8 cellular contexts compared by ENCODE assay signal in genomic region chr18:3248670-3249359, GRCh38. TPM values are rescaled to one million over a fixed set of nuclear protein-coding genes. Genes with fewer than 3 reads are reported as not detected.
DNase-seq lines count a peak whose midpoint lies in the region; ATAC-seq, FAIRE-seq and TF ChIP-seq lines count a peak whose summit lies in the region.

No MANE protein-coding gene starts in this region.

- BruUV-seq in GM12878 (replicated peaks; lab: Mats Ljungman, UMichigan) (TSS peak; percentile 73), HepG2 (replicated peaks; lab: Mats Ljungman, UMichigan) (no TSS peak)

- H3K9me3 ChIP-seq in GM12878 (replicated peaks; ENCODE audit: control insufficient read depth, insufficient read depth, low read length), result no peaks in the 10 kb centered on the region
- H3K9me3 ChIP-seq in HepG2 (ENCODE audit: low read length), result no peaks in the 10 kb centered on the region

- POLR2A ChIA-PET in GM12878 (lab: Charles Lee), result interaction anchor here (0.6 to 5.7 kb wide), 12 partner anchors 7 to 357 kb away, joined by 3 to 36 read pairs (median 6); partner anchors contain the start of gene MYL12B
- POLR2A ChIA-PET in HepG2 (lab: Yijun Ruan, JAX), result interaction anchor here (1.1 to 5.4 kb wide), 8 partner anchors 8 to 336 kb away, joined by 3 to 54 read pairs (median 9); no protein-coding TSS in a partner anchor

- H3K27ac ChIP-seq in GM12878 (ENCODE audit: control insufficient read depth, insufficient read depth) (peak overlapping the region; percentile 95), HepG2 (ENCODE audit: extremely low read length, insufficient read depth, low read length) (peak overlapping the region; percentile 93)

- intact Hi-C loops in GM12878 (cut with micrococcal nuclease; ENCODE audit: unreplicated experiment), result loop anchor here (5.0 to 10.0 kb wide), 4 partner anchors 267 to 677 kb away; partner anchors contain the start of genes METTL4 and NDC80
- intact Hi-C loops in HepG2 (cut with micrococcal nuclease; ENCODE audit: unreplicated experiment), result loop anchor here (5.0 kb wide), 1 partner anchor 47 kb away; no protein-coding TSS in a partner anchor

- 1% methylated on average over 9 of the region's 9 CpGs for WGBS in GM12878 (ENCODE audit: insufficient coverage, insufficient replicate concordance, low lambda C conversion rate, missing lambda C conversion rate)
- WGBS in HepG2 (ENCODE audit: low lambda C conversion rate), result 12% methylated on average over 9 of the region's 9 CpGs

- H3K79me2 ChIP-seq in GM12878 (ENCODE audit: control insufficient read depth, insufficient read depth, low read length) (peaks cover 89% of the 10 kb centered on the region), HepG2 (ENCODE audit: insufficient read depth, low read length) (peaks cover 75% of the 10 kb centered on the region)

- H3K36me3 ChIP-seq in GM12878 (ENCODE audit: control insufficient read depth in 2 of 2, insufficient read depth in 2 of 2, low read length in 1 of 2), result peaks cover 0 to 6% of the 10 kb centered on the region in 2 experiments; a peak in 2 of 4 replicates
- peaks cover 0 to 7% of the 10 kb centered on the region in 2 experiments; a peak in 2 of 5 replicates for H3K36me3 ChIP-seq in HepG2 (replicated peaks in 1 of 2; ENCODE audit: control insufficient read depth in 1 of 2, insufficient read depth in 2 of 2, low read length in 2 of 2)

- H3K4me2 ChIP-seq in GM12878 (ENCODE audit: control insufficient read depth, insufficient read depth) (peak overlapping the region; percentile 89), HepG2 (ENCODE audit: low read depth, low read length) (peak overlapping the region; percentile 63)

- no peaks in the 10 kb centered on the region for H3K27me3 Mint-ChIP-seq in activated T-cell treated with anti-CD3 and anti-CD28 coated beads, Interleukin-2, amount 50 U/mL, for 24 hours
- H3K27me3 Mint-ChIP-seq in type B pancreatic cell, result no peaks in the 10 kb centered on the region

- RAD21 ChIA-PET in GM12878 (lab: Charles Lee; ENCODE audit: unreplicated experiment), result interaction anchor here (0.7 to 6.5 kb wide), 11 partner anchors 7 to 276 kb away, joined by 3 to 118 read pairs (median 7); no protein-coding TSS in a partner anchor

- peaks cover 69% of the 10 kb centered on the region for H3K36me3 Mint-ChIP-seq in activated T-cell treated with anti-CD3 and anti-CD28 coated beads, Interleukin-2, amount 50 U/mL, for 24 hours (ENCODE audit: low read depth)
- peaks cover 14% of the 10 kb centered on the region for H3K36me3 Mint-ChIP-seq in type B pancreatic cell

- no peak for TF ChIP-seq CTCF in GM12878 (IDR thresholded peaks at IDR 0.05 in 2 of 3, conservative IDR thresholded peaks at IDR 0.05 in 1 of 3; ENCODE audit: control insufficient read depth in 2 of 3, extremely low read depth in 1 of 3, insufficient read depth in 1 of 3, low read depth in 3 of 3, low read length in 3 of 3)
- no peak for TF ChIP-seq CTCF in HepG2 (CRISPR knock-in tag; IDR thresholded peaks at IDR 0.05)
- TF ChIP-seq CTCF in type B pancreatic cell (conservative IDR thresholded peaks at IDR 0.05), result no peak

- H3K4me3 ChIP-seq in GM12878, result peak overlapping the region; percentile 91
- peak overlapping the region; percentile 92 to 94 (median 93) for H3K4me3 ChIP-seq in HepG2 (replicated peaks in 1 of 3; ENCODE audit: insufficient read depth in 1 of 3, low read depth in 2 of 3, low read length in 3 of 3)

- peak overlapping the region; percentile 97 for H3K27ac Mint-ChIP-seq in activated T-cell treated with anti-CD3 and anti-CD28 coated beads, Interleukin-2, amount 50 U/mL, for 24 hours
- H3K27ac Mint-ChIP-seq in type B pancreatic cell, result peak overlapping the region; percentile 99

- 0 out of 2 replicates have a peak, but pooled peaks cover 4% of the 10 kb centered on the region for H4K20me1 ChIP-seq in GM12878 (ENCODE audit: control insufficient read depth, insufficient read depth)
- H4K20me1 ChIP-seq in HepG2 (ENCODE audit: insufficient read depth, low read length), result peaks cover 13% of the 10 kb centered on the region; the same call in 1 of the 2 replicates

- peak overlapping the region; percentile 95 for H3K4me3 Mint-ChIP-seq in activated T-cell treated with anti-CD3 and anti-CD28 coated beads, Interleukin-2, amount 50 U/mL, for 24 hours
- peak overlapping the region; percentile 91 for H3K4me3 Mint-ChIP-seq in type B pancreatic cell

- in situ Hi-C loops in GM12878 (cut with MboI), result loop anchor here (5.0 kb wide), 2 partner anchors 252 to 312 kb away; no protein-coding TSS in a partner anchor
- in situ Hi-C loops in HepG2 (cut with HindIII; ENCODE audit: extremely low pct_ligation_motif_present, low pct_unique_long_range_greater_than_20kb), result loop anchor here (5.0 kb wide), 2 partner anchors 97 to 317 kb away; no protein-coding TSS in a partner anchor

- H3K27me3 ChIP-seq in GM12878 (replicated peaks in 1 of 2; ENCODE audit: control insufficient read depth in 2 of 2, insufficient read depth in 2 of 2, low read length in 1 of 2) (no peaks in the 10 kb centered on the region), HepG2 (ENCODE audit: control insufficient read depth in 1 of 2, insufficient read depth in 2 of 2, low read length in 2 of 2) (no peaks in the 10 kb centered on the region; a peak in 2 of 5 replicates)

- H3K9me3 Mint-ChIP-seq in activated T-cell treated with anti-CD3 and anti-CD28 coated beads, Interleukin-2, amount 50 U/mL, for 24 hours, result no peaks in the 10 kb centered on the region
- no peaks in the 10 kb centered on the region for H3K9me3 Mint-ChIP-seq in type B pancreatic cell

- peak overlapping the region; percentile 97 for H3K9ac ChIP-seq in GM12878 (ENCODE audit: control insufficient read depth, insufficient read depth, low read length)
- peak overlapping the region; percentile 94 for H3K9ac ChIP-seq in HepG2 (ENCODE audit: insufficient read depth, low read depth, low read length)

- H2AFZ ChIP-seq in GM12878 (ENCODE audit: control insufficient read depth, low read depth, low read length) (no peak overlapping the region), HepG2 (ENCODE audit: low read length) (no peak overlapping the region)

- TF ChIP-seq POLR2A in GM12878 (IDR thresholded peaks at IDR 0.05; ENCODE audit: low read depth, low read length) (no peak), HepG2 (IDR thresholded peaks at IDR 0.05; ENCODE audit: insufficient read depth in 1 of 2, low read depth in 2 of 2, low read length in 2 of 2) (peak in 1 of 2 experiments; percentile 50; a peak in 1 of 4 replicates)

- FAIRE-seq in GM12878 (lab: Jason Lieb, UNC), result peak; percentile 56
- FAIRE-seq in HepG2 (lab: Jason Lieb, UNC), result peak; percentile 47

- CTCF ChIA-PET in GM12878 (lab: Yijun Ruan, JAX) (interaction anchor here (0.9 to 7.1 kb wide), 10 partner anchors 11 to 290 kb away, joined by 3 to 99 read pairs (median 6); no protein-coding TSS in a partner anchor), HepG2 (lab: Yijun Ruan, JAX; ENCODE audit: low intra/inter-chr PET ratio, low total read pairs) (no interaction called here)

- SMC1A ChIA-PET in GM12878 (lab: Charles Lee; ENCODE audit: uncharacterized antibody, unreplicated experiment), result interaction anchor here (0.9 to 12.1 kb wide), 11 partner anchors 7 to 479 kb away, joined by 3 to 105 read pairs (median 11); no protein-coding TSS in a partner anchor

- H3K4me1 ChIP-seq in GM12878 (ENCODE audit: control insufficient read depth, insufficient read depth, low read length), result peaks cover 9% of the 10 kb centered on the region; the same call in 1 of the 2 replicates
- H3K4me1 ChIP-seq in HepG2 (ENCODE audit: insufficient read depth, low read length), result peaks cover 60% of the 10 kb centered on the region

- ATAC-seq in GM12878, result peak; percentile 13
- no peak for ATAC-seq in HepG2
- no peak for ATAC-seq in GM19467 (IDR thresholded peaks at IDR 0.05; ENCODE audit: unreplicated experiment)

- H3K4me1 Mint-ChIP-seq in activated T-cell treated with anti-CD3 and anti-CD28 coated beads, Interleukin-2, amount 50 U/mL, for 24 hours (ENCODE audit: low read depth), result peaks cover 60% of the 10 kb centered on the region
- H3K4me1 Mint-ChIP-seq in type B pancreatic cell (ENCODE audit: unreplicated experiment), result peaks cover 29% of the 10 kb centered on the region

- no peak for TF ChIP-seq RAD21 in GM12878 (IDR thresholded peaks at IDR 0.05; ENCODE audit: insufficient read depth, low read depth, low read length)
- no peak for TF ChIP-seq RAD21 in HepG2 (CRISPR knock-in tag; IDR thresholded peaks at IDR 0.05)

- no peak for DNase-seq in activated T-cell treated with anti-CD3 and anti-CD28 coated beads, Interleukin-2, amount 50 U/mL, for 24 hours
- no peak for DNase-seq in activated T-cell treated with anti-CD3 and anti-CD28 coated beads, Interleukin-2, amount 50 U/mL, for 1 hour
- peak; percentile 66 for DNase-seq in NCI-H69 (lab: John Stamatoyannopoulos, UW)
- DNase-seq in GM12878 (ENCODE audit: low read depth, low spot score), result no peak
- DNase-seq in HepG2 (ENCODE audit: low spot score), result peak; percentile 61
- no peak for DNase-seq in type B pancreatic cell (ENCODE audit: extremely low spot score, unreplicated experiment)
- no peak for DNase-seq in ecto neural progenitor cell (ENCODE audit: low spot score)

- TF ChIP-seq EP300 in GM12878 (IDR thresholded peaks at IDR 0.05; ENCODE audit: borderline replicate concordance in 1 of 2, control insufficient read depth in 1 of 2, low read depth in 2 of 2, low read length in 2 of 2) (no peak), HepG2 (IDR thresholded peaks at IDR 0.05; ENCODE audit: low read depth in 2 of 2, low read length in 2 of 2) (no peak), HepG2 (CRISPR knock-in tag; IDR thresholded peaks at IDR 0.05; ENCODE audit: borderline replicate concordance) (no peak)

RNA-seq across cellular contexts. Expression of gene MYL12A, which starts 1.2 kb away (rescaled TPM):
- total RNA-seq in GM12878 (2013; cell fraction: nucleolus; rRNA removed), result 165 and 169 TPM in 2 replicates
- total RNA-seq in GM12878 (2014; rRNA removed), result 861 and 946 TPM in 2 replicates
- total RNA-seq in GM12878 (2014; rRNA removed; fragmentation: Illumina TruSeq; extraction: Trizol), result 987 and 1,035 TPM in 2 replicates
- 488 and 498 TPM in 2 replicates for total RNA-seq in GM12878 (2021)
- 341 TPM for polyA plus RNA-seq in GM12878 (2011; ENCODE audit: low read depth)
- 567 and 783 TPM in 2 replicates for polyA plus RNA-seq in GM12878 (2011; rRNA removed)
- 236 and 267 TPM in 2 replicates for polyA plus RNA-seq in GM12878 (2011; cell fraction: cytosol; rRNA removed)
- 194 and 245 TPM in 2 replicates for polyA plus RNA-seq in GM12878 (2011; cell fraction: nucleus; rRNA removed)
- polyA plus RNA-seq in GM12878 (2012), result 406 and 429 TPM in 2 replicates
- 851 and 1,149 TPM in 2 replicates for polyA plus RNA-seq in GM12878 (2014; fragmentation: Illumina TruSeq; extraction: Trizol)
- 1,000 to 10,000 TPM; 1,462 to 1,663 TPM for polyA plus RNA-seq in GM12878 (2014; fragmentation: Nextera tagmentation; extraction: Ambion mirVana)
- 687 and 704 TPM in 2 replicates for polyA plus RNA-seq in GM12878 (2014; rRNA removed)
- 1,000 to 10,000 TPM; 1,100 to 1,139 TPM for polyA plus RNA-seq in GM12878 (2016; fragmentation: Nextera tagmentation; extraction: Ambion mirVana)
- 263 and 337 TPM in 2 replicates for polyA minus RNA-seq in GM12878 (2011; rRNA and poly(A)+ RNA removed)
- 92.0 and 93.1 TPM in 2 replicates for polyA minus RNA-seq in GM12878 (2011; cell fraction: cytosol; rRNA and poly(A)+ RNA removed)
- 127 and 180 TPM in 2 replicates for polyA minus RNA-seq in GM12878 (2011; cell fraction: nucleus; rRNA and poly(A)+ RNA removed)
- total RNA-seq in HepG2 (2016; rRNA removed; fragmentation: Illumina TruSeq; extraction: Trizol), result 277 and 357 TPM in 2 replicates
- total RNA-seq in HepG2 (2016; cell fraction: cytosol; rRNA removed; fragmentation: Illumina TruSeq; extraction: Trizol; ENCODE audit: low read depth), result 95.1 and 97.4 TPM in 2 replicates
- 277 and 377 TPM in 2 replicates for total RNA-seq in HepG2 (2016; cell fraction: insoluble cytoplasmic fraction; rRNA removed; fragmentation: Illumina TruSeq; extraction: Trizol)
- total RNA-seq in HepG2 (2016; cell fraction: membrane; rRNA removed; fragmentation: Illumina TruSeq; extraction: Trizol), result 78.5 and 96.6 TPM in 2 replicates
- 143 and 145 TPM in 2 replicates for total RNA-seq in HepG2 (2016; cell fraction: nucleus; rRNA removed; fragmentation: Illumina TruSeq; extraction: Trizol)
- polyA plus RNA-seq in HepG2 (2011; rRNA removed), result 243 and 261 TPM in 2 replicates
- 156 and 261 TPM in 2 replicates for polyA plus RNA-seq in HepG2 (2011; cell fraction: cytosol; rRNA removed)
- 65.4 and 82.9 TPM in 2 replicates for polyA plus RNA-seq in HepG2 (2011; cell fraction: nucleus; rRNA removed)
- 263 and 319 TPM in 2 replicates for polyA plus RNA-seq in HepG2 (2012)
- polyA plus RNA-seq in HepG2 (2016; cell fraction: cytosol; fragmentation: Illumina TruSeq; extraction: Trizol; ENCODE audit: low read depth), result 53.2 and 57.8 TPM in 2 replicates
- 305 and 333 TPM in 2 replicates for polyA plus RNA-seq in HepG2 (2016; cell fraction: insoluble cytoplasmic fraction; fragmentation: Illumina TruSeq; extraction: Trizol; ENCODE audit: low read depth)
- 53.7 and 63.8 TPM in 2 replicates for polyA plus RNA-seq in HepG2 (2016; cell fraction: membrane; fragmentation: Illumina TruSeq; extraction: Trizol; ENCODE audit: low read depth)
- 156 and 160 TPM in 2 replicates for polyA plus RNA-seq in HepG2 (2016; cell fraction: nucleus; fragmentation: Illumina TruSeq; extraction: Trizol; ENCODE audit: insufficient read depth, low read depth)
- 91.9 and 99.7 TPM in 2 replicates for polyA minus RNA-seq in HepG2 (2011; rRNA and poly(A)+ RNA removed; ENCODE audit: low replicate concordance)
- polyA minus RNA-seq in HepG2 (2011; cell fraction: cytosol; rRNA and poly(A)+ RNA removed), result 172 and 198 TPM in 2 replicates
- 130 and 202 TPM in 2 replicates for polyA minus RNA-seq in HepG2 (2011; cell fraction: nucleus; rRNA and poly(A)+ RNA removed)
- total RNA-seq in type B pancreatic cell (ENCODE audit: low replicate concordance), result 219 and 271 TPM in 2 replicates

RNA-seq across cellular contexts. Expression of gene MYL12B, which starts 13.1 kb away (rescaled TPM):
- total RNA-seq in GM12878 (2013; cell fraction: nucleolus; rRNA removed), result 26.4 and 26.9 TPM in 2 replicates
- total RNA-seq in GM12878 (2014; rRNA removed) (235 and 266 TPM in 2 replicates), GM12878 (2014; rRNA removed; fragmentation: Illumina TruSeq; extraction: Trizol) (313 and 316 TPM in 2 replicates), GM12878 (2021) (179 and 195 TPM in 2 replicates), HepG2 (2016; rRNA removed; fragmentation: Illumina TruSeq; extraction: Trizol) (340 and 475 TPM in 2 replicates), type B pancreatic cell (ENCODE audit: low replicate concordance) (211 and 359 TPM in 2 replicates)
- polyA plus RNA-seq in GM12878 (2011; ENCODE audit: low read depth), result 190 TPM
- polyA plus RNA-seq in GM12878 (2011; rRNA removed) (427 and 538 TPM in 2 replicates), GM12878 (2014; fragmentation: Illumina TruSeq; extraction: Trizol) (373 and 412 TPM in 2 replicates), GM12878 (2014; fragmentation: Nextera tagmentation; extraction: Ambion mirVana) (100 to 1,000 TPM; 662 to 739 TPM), GM12878 (2014; rRNA removed) (210 and 222 TPM in 2 replicates), GM12878 (2016; fragmentation: Nextera tagmentation; extraction: Ambion mirVana) (100 to 1,000 TPM; 466 to 475 TPM), HepG2 (2011; rRNA removed) (238 and 265 TPM in 2 replicates)
- 256 and 267 TPM in 2 replicates for polyA plus RNA-seq in GM12878 (2011; cell fraction: cytosol; rRNA removed)
- 119 and 141 TPM in 2 replicates for polyA plus RNA-seq in GM12878 (2011; cell fraction: nucleus; rRNA removed)
- 213 and 244 TPM in 2 replicates for polyA plus RNA-seq in GM12878 (2012)
- 153 and 181 TPM in 2 replicates for polyA minus RNA-seq in GM12878 (2011; rRNA and poly(A)+ RNA removed)
- 62.0 and 66.1 TPM in 2 replicates for polyA minus RNA-seq in GM12878 (2011; cell fraction: cytosol; rRNA and poly(A)+ RNA removed)
- polyA minus RNA-seq in GM12878 (2011; cell fraction: nucleus; rRNA and poly(A)+ RNA removed), result 27.6 and 36.9 TPM in 2 replicates
- total RNA-seq in HepG2 (2016; cell fraction: cytosol; rRNA removed; fragmentation: Illumina TruSeq; extraction: Trizol; ENCODE audit: low read depth), result 118 and 121 TPM in 2 replicates
- total RNA-seq in HepG2 (2016; cell fraction: insoluble cytoplasmic fraction; rRNA removed; fragmentation: Illumina TruSeq; extraction: Trizol), result 344 and 488 TPM in 2 replicates
- total RNA-seq in HepG2 (2016; cell fraction: membrane; rRNA removed; fragmentation: Illumina TruSeq; extraction: Trizol), result 130 and 135 TPM in 2 replicates
- 113 and 117 TPM in 2 replicates for total RNA-seq in HepG2 (2016; cell fraction: nucleus; rRNA removed; fragmentation: Illumina TruSeq; extraction: Trizol)
- polyA plus RNA-seq in HepG2 (2011; cell fraction: cytosol; rRNA removed), result 202 and 250 TPM in 2 replicates
- polyA plus RNA-seq in HepG2 (2011; cell fraction: nucleus; rRNA removed), result 45.6 and 55.4 TPM in 2 replicates
- 212 and 213 TPM in 2 replicates for polyA plus RNA-seq in HepG2 (2012)
- 96.0 and 108 TPM in 2 replicates for polyA plus RNA-seq in HepG2 (2016; cell fraction: cytosol; fragmentation: Illumina TruSeq; extraction: Trizol; ENCODE audit: low read depth)
- polyA plus RNA-seq in HepG2 (2016; cell fraction: insoluble cytoplasmic fraction; fragmentation: Illumina TruSeq; extraction: Trizol; ENCODE audit: low read depth), result 470 and 496 TPM in 2 replicates
- 102 and 106 TPM in 2 replicates for polyA plus RNA-seq in HepG2 (2016; cell fraction: membrane; fragmentation: Illumina TruSeq; extraction: Trizol; ENCODE audit: low read depth)
- polyA plus RNA-seq in HepG2 (2016; cell fraction: nucleus; fragmentation: Illumina TruSeq; extraction: Trizol; ENCODE audit: insufficient read depth, low read depth), result 168 and 175 TPM in 2 replicates
- 114 and 173 TPM in 2 replicates for polyA minus RNA-seq in HepG2 (2011; rRNA and poly(A)+ RNA removed; ENCODE audit: low replicate concordance)
- polyA minus RNA-seq in HepG2 (2011; cell fraction: cytosol; rRNA and poly(A)+ RNA removed), result 94.2 and 95.6 TPM in 2 replicates
- polyA minus RNA-seq in HepG2 (2011; cell fraction: nucleus; rRNA and poly(A)+ RNA removed), result 30.6 and 55.3 TPM in 2 replicates

RNA-seq across cellular contexts. Expression of gene MYOM1, which starts 29.0 kb away (rescaled TPM):
- 24.7 and 31.7 TPM in 2 replicates for total RNA-seq in GM12878 (2013; cell fraction: nucleolus; rRNA removed)
- 0.49 and 0.62 TPM in 2 replicates for total RNA-seq in GM12878 (2014; rRNA removed)
- 0.55 and 0.76 TPM in 2 replicates for total RNA-seq in GM12878 (2014; rRNA removed; fragmentation: Illumina TruSeq; extraction: Trizol)
- total RNA-seq in GM12878 (2021), result 1.0 and 1.1 TPM in 2 replicates
- polyA plus RNA-seq in GM12878 (2011; ENCODE audit: low read depth), result 0.80 TPM
- polyA plus RNA-seq in GM12878 (2011; rRNA removed), result 0.27 and 0.53 TPM in 2 replicates
- 0.40 and 0.43 TPM in 2 replicates for polyA plus RNA-seq in GM12878 (2011; cell fraction: cytosol; rRNA removed)
- 0.56 and 2.3 TPM in 2 replicates for polyA plus RNA-seq in GM12878 (2011; cell fraction: nucleus; rRNA removed)
- 1.5 TPM in 2 replicates for polyA plus RNA-seq in GM12878 (2012)
- polyA plus RNA-seq in GM12878 (2014; fragmentation: Illumina TruSeq; extraction: Trizol), result 0.43 and 0.54 TPM in 2 replicates
- under 1 TPM; 0.06 to 0.11 TPM for polyA plus RNA-seq in GM12878 (2014; fragmentation: Nextera tagmentation; extraction: Ambion mirVana)
- polyA plus RNA-seq in GM12878 (2014; rRNA removed), result 0.60 and 1.4 TPM in 2 replicates
- under 1 TPM; 0.51 to 0.62 TPM for polyA plus RNA-seq in GM12878 (2016; fragmentation: Nextera tagmentation; extraction: Ambion mirVana)
- 0.37 and 0.88 TPM in 2 replicates for polyA minus RNA-seq in GM12878 (2011; rRNA and poly(A)+ RNA removed)
- polyA minus RNA-seq in GM12878 (2011; cell fraction: cytosol; rRNA and poly(A)+ RNA removed), result 0.21 TPM in 1 of 2 replicates, not detected in the other
- 0.57 and 0.85 TPM in 2 replicates for polyA minus RNA-seq in GM12878 (2011; cell fraction: nucleus; rRNA and poly(A)+ RNA removed)
- 0.46 and 1.0 TPM in 2 replicates for total RNA-seq in HepG2 (2016; rRNA removed; fragmentation: Illumina TruSeq; extraction: Trizol)
- 0.35 and 1.3 TPM in 2 replicates for total RNA-seq in HepG2 (2016; cell fraction: cytosol; rRNA removed; fragmentation: Illumina TruSeq; extraction: Trizol; ENCODE audit: low read depth)
- 0.97 and 0.98 TPM in 2 replicates for total RNA-seq in HepG2 (2016; cell fraction: insoluble cytoplasmic fraction; rRNA removed; fragmentation: Illumina TruSeq; extraction: Trizol)
- 0.49 and 0.76 TPM in 2 replicates for total RNA-seq in HepG2 (2016; cell fraction: membrane; rRNA removed; fragmentation: Illumina TruSeq; extraction: Trizol)
- total RNA-seq in HepG2 (2016; cell fraction: nucleus; rRNA removed; fragmentation: Illumina TruSeq; extraction: Trizol), result 0.47 and 1.3 TPM in 2 replicates
- 0.98 and 1.6 TPM in 2 replicates for polyA plus RNA-seq in HepG2 (2011; rRNA removed)
- polyA plus RNA-seq in HepG2 (2011; cell fraction: cytosol; rRNA removed), result 1.0 and 1.4 TPM in 2 replicates
- polyA plus RNA-seq in HepG2 (2011; cell fraction: nucleus; rRNA removed), result 3.6 and 4.1 TPM in 2 replicates
- polyA plus RNA-seq in HepG2 (2012), result 2.6 and 3.3 TPM in 2 replicates
- polyA plus RNA-seq in HepG2 (2016; cell fraction: cytosol; fragmentation: Illumina TruSeq; extraction: Trizol; ENCODE audit: low read depth), result 0.16 and 0.17 TPM in 2 replicates
- 0.60 and 0.63 TPM in 2 replicates for polyA plus RNA-seq in HepG2 (2016; cell fraction: insoluble cytoplasmic fraction; fragmentation: Illumina TruSeq; extraction: Trizol; ENCODE audit: low read depth)
- polyA plus RNA-seq in HepG2 (2016; cell fraction: membrane; fragmentation: Illumina TruSeq; extraction: Trizol; ENCODE audit: low read depth), result 0.25 and 0.37 TPM in 2 replicates
- 1.1 and 1.2 TPM in 2 replicates for polyA plus RNA-seq in HepG2 (2016; cell fraction: nucleus; fragmentation: Illumina TruSeq; extraction: Trizol; ENCODE audit: insufficient read depth, low read depth)
- polyA minus RNA-seq in HepG2 (2011; rRNA and poly(A)+ RNA removed; ENCODE audit: low replicate concordance), result 0.75 and 0.82 TPM in 2 replicates
- polyA minus RNA-seq in HepG2 (2011; cell fraction: cytosol; rRNA and poly(A)+ RNA removed), result 0.89 and 0.97 TPM in 2 replicates
- polyA minus RNA-seq in HepG2 (2011; cell fraction: nucleus; rRNA and poly(A)+ RNA removed), result 2.8 and 4.2 TPM in 2 replicates
- total RNA-seq in type B pancreatic cell (ENCODE audit: low replicate concordance), result 2.0 TPM in 2 replicates

Comparison
In these comparisons a context has a peak if more than half of its experiments do, and no peak if none do; other contexts are left out.
1. DNase-seq: peak in NCI-H69 (single experiment) and HepG2 (single experiment); none in activated T-cell treated with anti-CD3 and anti-CD28 coated beads, Interleukin-2, amount 50 U/mL, for 24 hours (single experiment), activated T-cell treated with anti-CD3 and anti-CD28 coated beads, Interleukin-2, amount 50 U/mL, for 1 hour (single experiment), GM12878 (single experiment), type B pancreatic cell (single experiment) and ecto neural progenitor cell (single experiment).